In genomic region chr7:28921822-28922221, GRCh38 we compare ENCODE assay signal across 1 cellular context.
TF ChIP-seq lines count a peak whose summit lies in the region.

No MANE protein-coding gene starts in this region.

TF ChIP-seq in SK-N-SH, 30 proteins besides CTCF, POLR2A, EP300 and RAD21 (continued from another document):
- peak; percentile 13; the same call in 1 of the 2 replicates for TF ChIP-seq IRF3 (IDR thresholded peaks at IDR 0.05; ENCODE audit: low read depth, low read length)
- TF ChIP-seq RFX5 (IDR thresholded peaks at IDR 0.05; ENCODE audit: low read length), result peak; percentile 74
- peak; percentile 92 for TF ChIP-seq RCOR1 (IDR thresholded peaks at IDR 0.05; ENCODE audit: low read length)
- no peak for TF ChIP-seq JUND (IDR thresholded peaks at IDR 0.05)
